In genomic region chr13:55606045-55606665, GRCh38 we compare ENCODE assay signal across 33 cellular contexts.
"Had no signal": no experiment of that assay in that cellular context is flagged by ENCODE, and none has a peak within 500 bp of the region (broad histone marks: within the 10 kb centered on the region; RNA-seq: fewer than 3 reads in every experiment).

No MANE protein-coding gene starts in this region.

- H3K36me3 Mint-ChIP-seq: activated naive CD8-positive, alpha-beta T cell; brain had no signal

- H3K4me3 Mint-ChIP-seq: activated B cell treated with CpG ODN at 0.5 μM for 24 hours; activated CD8-positive, alpha-beta T cell treated with anti-CD3 and anti-CD28 coated beads for 36 hours; activated naive CD8-positive, alpha-beta T cell; activated T-cell treated with anti-CD3 and anti-CD28 coated beads, Interleukin-2, amount 50 U/mL, for 4 hours; activated T-helper 17 cell treated with anti-CD3 and anti-CD28 coated beads, Interleukin-2, amount 50 U/mL, for 72 hours; brain; central memory CD8-positive, alpha-beta T cell; dendritic cell treated with granulocyte-macrophage colony-stimulating factor and Interleukin-4, amounts not matched to agents 40 ng/mL and 50 ng/mL, for 4 days; endodermal cell; T-helper 17 cell; T-helper 2 cell treated with Interferon-gamma antibody and Interleukin-4, amounts not matched to agents 5 μg/mL and 100 μg/mL, for 36 hours had no signal

- H3K4me3 ChIP-seq: adrenal gland, ascending aorta, coronary artery, dorsolateral prefrontal cortex had no signal

- H3K4me1 ChIP-seq: adrenal gland, ascending aorta had no signal

- H3K9me3 Mint-ChIP-seq: activated CD8-positive, alpha-beta T cell treated with anti-CD3 and anti-CD28 coated beads for 36 hours; activated T-cell treated with anti-CD3 and anti-CD28 coated beads, Interleukin-2, amount 50 U/mL, for 4 hours had no signal

- ATAC-seq: activated CD4-positive, CD25-positive, alpha-beta regulatory T cell treated with anti-CD3 and anti-CD28 coated beads, Interleukin-2, amount 50 U/mL, for 24 hours; activated CD8-positive, alpha-beta T cell treated with anti-CD3 and anti-CD28 coated beads for 36 hours; activated T-cell treated with anti-CD3 and anti-CD28 coated beads, Interleukin-2, amount 50 U/mL, for 4 hours; activated T-helper 17 cell treated with anti-CD3 and anti-CD28 coated beads, Interleukin-2, amount 50 U/mL, for 72 hours; esophagus mucosa; T-helper 17 cell had no signal

- H3K4me1 Mint-ChIP-seq: activated B cell treated with CpG ODN at 0.5 μM for 24 hours; activated T-helper 17 cell treated with anti-CD3 and anti-CD28 coated beads, Interleukin-2, amount 50 U/mL, for 72 hours; brain; central memory CD8-positive, alpha-beta T cell; endodermal cell; T-helper 17 cell had no signal

- H3K36me3 ChIP-seq: adrenal gland, ascending aorta had no signal

- H3K9me3 ChIP-seq: adrenal gland, ascending aorta had no signal

- H3K27ac ChIP-seq: adrenal gland, ascending aorta, coronary artery, dorsolateral prefrontal cortex, VCaP had no signal

- H3K27me3 ChIP-seq: adrenal gland, ascending aorta, dorsolateral prefrontal cortex had no signal

- DNase-seq: activated B cell treated with CpG ODN at 0.5 μM for 24 hours; activated CD4-positive, alpha-beta T cell treated with anti-CD3 and anti-CD28 coated beads for 48 hours; activated CD4-positive, alpha-beta T cell treated with anti-CD3 and anti-CD28 coated beads, Interleukin-2, amount 50 U/mL, for 1 hour; activated CD4-positive, alpha-beta T cell treated with anti-CD3 and anti-CD28 coated beads, Interleukin-2, amount 50 U/mL, for 48 hours; activated CD8-positive, alpha-beta memory T cell treated with anti-CD3 and anti-CD28 coated beads for 24 hours; activated CD8-positive, alpha-beta T cell treated with anti-CD3 and anti-CD28 coated beads for 36 hours; activated effector memory CD4-positive, alpha-beta T cell treated with Interleukin-2 at 50 U/mL for 16 hours; activated gamma-delta T cell treated with Interleukin-2 at 50 U/mL for 16 hours; activated naive CD4-positive, alpha-beta T cell treated with anti-CD3 and anti-CD28 coated beads, Interleukin-2, amount 50 U/mL, for 16 hours; activated naive CD4-positive, alpha-beta T cell treated with Interleukin-2 at 50 U/mL for 16 hours; activated T-cell treated with anti-CD3 and anti-CD28 coated beads, Interleukin-2, amount 50 U/mL, for 4 hours; adrenal gland; amygdala; dorsolateral prefrontal cortex; effector memory CD4-positive, alpha-beta T cell; endodermal cell; foreskin fibroblast; head of caudate nucleus; T-helper 1 cell; T-helper 17 cell; T1000 had no signal

- FAIRE-seq: bronchial epithelial cell had no signal

- H3K27ac Mint-ChIP-seq: activated B cell treated with CpG ODN at 0.5 μM for 24 hours; activated CD8-positive, alpha-beta T cell treated with anti-CD3 and anti-CD28 coated beads for 36 hours; activated naive CD8-positive, alpha-beta T cell; activated T-helper 17 cell treated with anti-CD3 and anti-CD28 coated beads, Interleukin-2, amount 50 U/mL, for 72 hours; brain; dendritic cell treated with granulocyte-macrophage colony-stimulating factor and Interleukin-4, amounts not matched to agents 40 ng/mL and 50 ng/mL, for 4 days; endodermal cell; T-helper 17 cell; T-helper 2 cell treated with Interferon-gamma antibody and Interleukin-4, amounts not matched to agents 5 μg/mL and 100 μg/mL, for 36 hours had no signal
